In the genomic region with DNA sequence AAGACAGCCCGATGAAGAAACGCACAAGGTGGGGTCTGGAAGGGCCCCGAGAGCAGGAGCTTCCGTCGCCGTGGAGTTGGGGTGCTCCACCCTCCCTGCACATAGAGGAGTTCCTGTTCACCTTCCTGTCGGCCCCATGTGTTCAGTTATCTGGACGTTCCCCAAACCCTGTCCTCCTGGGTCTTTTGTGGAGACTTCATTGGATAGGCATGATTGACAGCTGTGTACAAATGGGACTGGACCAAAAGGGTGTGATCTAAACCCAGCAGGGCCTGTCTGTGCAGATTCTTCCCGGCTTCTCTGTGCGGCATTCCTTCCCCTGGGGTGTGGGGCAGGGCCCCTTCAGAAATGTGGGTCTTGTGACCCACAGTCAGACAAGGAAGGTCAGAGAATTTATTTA, we compare ENCODE assay signal across 6 cellular contexts. TPM values are rescaled to one million over a fixed set of nuclear protein-coding genes. Genes with fewer than 3 reads are reported as not detected.
DNase-seq lines count a peak whose midpoint lies in the region; ATAC-seq, FAIRE-seq and TF ChIP-seq lines count a peak whose summit lies in the region.
"Not testable (repeated sequence)": the region's sequence is repeated elsewhere in the genome, so short reads cannot be mapped to it uniquely, and the experiment has no call there.

No MANE protein-coding gene starts in this region.

- H2AFZ ChIP-seq in HepG2 (ENCODE audit: low read length); smooth muscle cell (ENCODE audit: low read depth): not testable (repeated sequence)

- not testable (repeated sequence) for H3K79me2 ChIP-seq in HepG2 (ENCODE audit: insufficient read depth, low read length); smooth muscle cell (ENCODE audit: low read depth)

- not testable (repeated sequence) for TF ChIP-seq EP300 in HepG2 (IDR thresholded peaks at IDR 0.05; ENCODE audit: low read depth in 2 of 2, low read length in 2 of 2); HepG2 (CRISPR knock-in tag; IDR thresholded peaks at IDR 0.05; ENCODE audit: borderline replicate concordance)

- peaks cover 16% of the 10 kb centered on the region for H3K4me1 Mint-ChIP-seq in CD4-positive, alpha-beta T cell (ENCODE audit: low read depth)
- H3K4me1 Mint-ChIP-seq in activated T-helper 1 cell treated with anti-CD3 and anti-CD28 coated beads, Interleukin-12 subunit alpha, Interleukin-12 subunit beta, Interleukin-2, Interleukin-4 antibody, amounts not matched to agents 30 ng/mL and 10 ng/mL and 1 ng/mL, durations not matched to agents 14 hours and 24 hours and 36 hours (ENCODE audit: low read depth): not testable (repeated sequence)

- intact Hi-C loops in CD4-positive, alpha-beta T cell (cut with DNase I, micrococcal nuclease); activated T-helper 1 cell treated with anti-CD3 and anti-CD28 coated beads, Interleukin-12 subunit alpha, Interleukin-12 subunit beta, Interleukin-2, Interleukin-4 antibody, amounts not matched to agents 30 ng/mL and 10 ng/mL and 1 ng/mL, durations not matched to agents 14 hours and 24 hours and 36 hours (cut with micrococcal nuclease); HepG2 (cut with micrococcal nuclease; ENCODE audit: unreplicated experiment): not testable (repeated sequence)

- TF ChIP-seq RAD21 in HepG2 (CRISPR knock-in tag; IDR thresholded peaks at IDR 0.05): not testable (repeated sequence)

- H3K27me3 ChIP-seq in CD4-positive, alpha-beta T cell (ENCODE audit: control insufficient read depth, insufficient read depth, low read length); RWPE2 (ENCODE audit: insufficient read depth, poor library complexity, severe bottlenecking); smooth muscle cell (ENCODE audit: low read depth): not testable (repeated sequence)
- H3K27me3 ChIP-seq in HepG2 (ENCODE audit: control insufficient read depth in 1 of 2, insufficient read depth in 2 of 2, low read length in 2 of 2): peaks cover 3 to 16% of the 10 kb centered on the region in 2 experiments

- in situ Hi-C loops in HepG2 (cut with HindIII; ENCODE audit: extremely low pct_ligation_motif_present, low pct_unique_long_range_greater_than_20kb): not testable (repeated sequence)

- not testable (repeated sequence) for H3K9me3 Mint-ChIP-seq in CD4-positive, alpha-beta T cell; activated T-helper 1 cell treated with anti-CD3 and anti-CD28 coated beads, Interleukin-12 subunit alpha, Interleukin-12 subunit beta, Interleukin-2, Interleukin-4 antibody, amounts not matched to agents 30 ng/mL and 10 ng/mL and 1 ng/mL, durations not matched to agents 14 hours and 24 hours and 36 hours

- not testable (repeated sequence) for TF ChIP-seq POLR2A in HepG2 (IDR thresholded peaks at IDR 0.05; ENCODE audit: insufficient read depth in 1 of 2, low read depth in 2 of 2, low read length in 2 of 2)

- TF ChIP-seq CTCF in CD4-positive, alpha-beta T cell (IDR thresholded peaks at IDR 0.05); RWPE2 (IDR thresholded peaks at IDR 0.05; ENCODE audit: poor library complexity, severe bottlenecking); HepG2 (CRISPR knock-in tag; IDR thresholded peaks at IDR 0.05); smooth muscle cell (IDR thresholded peaks at IDR 0.05; ENCODE audit: borderline replicate concordance, insufficient read depth, poor library complexity, severe bottlenecking): not testable (repeated sequence)

- H4K20me1 ChIP-seq in HepG2 (ENCODE audit: insufficient read depth, low read length); smooth muscle cell (ENCODE audit: low read depth): not testable (repeated sequence)

- not testable (repeated sequence) for H3K9ac ChIP-seq in HepG2 (ENCODE audit: insufficient read depth, low read depth, low read length); smooth muscle cell (ENCODE audit: low read depth)

- H3K9me3 ChIP-seq in CD4-positive, alpha-beta T cell (ENCODE audit: control insufficient read depth, low read length); RWPE2 (ENCODE audit: severe bottlenecking); HepG2 (ENCODE audit: low read length); smooth muscle cell (replicated peaks; ENCODE audit: low read depth): not testable (repeated sequence)

- H3F3A ChIP-seq in smooth muscle cell (ENCODE audit: low read depth): not testable (repeated sequence)

- not testable (repeated sequence) for DNase-seq in CD4-positive, alpha-beta T cell; RWPE2 (ENCODE audit: low spot score); activated T-helper 1 cell treated with anti-CD3 and anti-CD28 coated beads, Interleukin-12 subunit alpha, Interleukin-12 subunit beta, Interleukin-2, Interleukin-4 antibody, amounts not matched to agents 30 ng/mL and 10 ng/mL and 1 ng/mL, durations not matched to agents 14 hours and 24 hours and 36 hours (ENCODE audit: low spot score); HepG2 (ENCODE audit: low spot score); smooth muscle cell (lab: John Stamatoyannopoulos, UW; ENCODE audit: unreplicated experiment)

- not testable (repeated sequence) for H3K27ac ChIP-seq in CD4-positive, alpha-beta T cell (ENCODE audit: low read depth, low read length); RWPE2 (ENCODE audit: poor library complexity, severe bottlenecking); HepG2 (ENCODE audit: extremely low read length, insufficient read depth, low read length)
- H3K27ac ChIP-seq in cingulate gyrus (ENCODE audit: low read depth, low read length) (peak overlapping the region; percentile 58), smooth muscle cell (ENCODE audit: low read depth) (peak overlapping the region; percentile 19)

- H3K4me3 ChIP-seq in RWPE2 (ENCODE audit: severe bottlenecking); smooth muscle cell: not testable (repeated sequence)
- peak overlapping the region in 1 of 3 experiments; percentile 30; a peak in 1 of 6 replicates for H3K4me3 ChIP-seq in HepG2 (replicated peaks in 1 of 3; ENCODE audit: insufficient read depth in 1 of 3, low read depth in 2 of 3, low read length in 3 of 3)

- H3K27ac Mint-ChIP-seq in CD4-positive, alpha-beta T cell: peak overlapping the region; percentile 47
- H3K27ac Mint-ChIP-seq in activated T-helper 1 cell treated with anti-CD3 and anti-CD28 coated beads, Interleukin-12 subunit alpha, Interleukin-12 subunit beta, Interleukin-2, Interleukin-4 antibody, amounts not matched to agents 30 ng/mL and 10 ng/mL and 1 ng/mL, durations not matched to agents 14 hours and 24 hours and 36 hours: not testable (repeated sequence)

- CTCF ChIA-PET in CD4-positive, alpha-beta T cell (lab: Charles Lee); HepG2 (lab: Yijun Ruan, JAX; ENCODE audit: low intra/inter-chr PET ratio, low total read pairs): not testable (repeated sequence)

- not testable (repeated sequence) for H3K27me3 Mint-ChIP-seq in CD4-positive, alpha-beta T cell
- H3K27me3 Mint-ChIP-seq in activated T-helper 1 cell treated with anti-CD3 and anti-CD28 coated beads, Interleukin-12 subunit alpha, Interleukin-12 subunit beta, Interleukin-2, Interleukin-4 antibody, amounts not matched to agents 30 ng/mL and 10 ng/mL and 1 ng/mL, durations not matched to agents 14 hours and 24 hours and 36 hours (ENCODE audit: insufficient read depth): peaks cover 13% of the 10 kb centered on the region

- not testable (repeated sequence) for FAIRE-seq in HepG2 (lab: Jason Lieb, UNC)

- WGBS in HepG2 (ENCODE audit: low lambda C conversion rate): 24% methylated on average over 8 of the region's 10 CpGs
- WGBS in smooth muscle cell (ENCODE audit: low lambda C conversion rate): 70% methylated on average over 10 of the region's 10 CpGs

- POLR2A ChIA-PET in CD4-positive, alpha-beta T cell (lab: Charles Lee): interaction anchor here (0.9 to 2.4 kb wide), 3 partner anchors 9 to 43 kb away, joined by 3 to 8 read pairs (median 4); a partner anchor contains a TSS
- POLR2A ChIA-PET in HepG2 (lab: Yijun Ruan, JAX): interaction anchor here (2.1 kb wide), 1 partner anchor 39 kb away, joined by 5 read pairs; no protein-coding TSS in a partner anchor

- BruUV-seq in HepG2 (replicated peaks; lab: Mats Ljungman, UMichigan): not testable (repeated sequence)

- peak; percentile 72 for ATAC-seq in CD4-positive, alpha-beta T cell (ENCODE audit: poor library complexity)
- peak; percentile 69 for ATAC-seq in RWPE2 (ENCODE audit: low read depth)
- ATAC-seq in HepG2: peak; percentile 44

- peak overlapping the region; percentile 44 for H3K4me3 Mint-ChIP-seq in CD4-positive, alpha-beta T cell
- H3K4me3 Mint-ChIP-seq in activated T-helper 1 cell treated with anti-CD3 and anti-CD28 coated beads, Interleukin-12 subunit alpha, Interleukin-12 subunit beta, Interleukin-2, Interleukin-4 antibody, amounts not matched to agents 30 ng/mL and 10 ng/mL and 1 ng/mL, durations not matched to agents 14 hours and 24 hours and 36 hours: peak overlapping the region; percentile 60

- not testable (repeated sequence) for H3K36me3 ChIP-seq in RWPE2 (ENCODE audit: low read depth); HepG2 (replicated peaks in 1 of 2; ENCODE audit: control insufficient read depth in 1 of 2, insufficient read depth in 2 of 2, low read length in 2 of 2); smooth muscle cell (ENCODE audit: low read depth)

- not testable (repeated sequence) for H3K4me1 ChIP-seq in RWPE2 (ENCODE audit: insufficient read depth, poor library complexity, severe bottlenecking); smooth muscle cell (ENCODE audit: low read depth)
- peaks cover 29% of the 10 kb centered on the region for H3K4me1 ChIP-seq in HepG2 (ENCODE audit: insufficient read depth, low read length)

- H3K36me3 Mint-ChIP-seq in CD4-positive, alpha-beta T cell (ENCODE audit: low read depth); activated T-helper 1 cell treated with anti-CD3 and anti-CD28 coated beads, Interleukin-12 subunit alpha, Interleukin-12 subunit beta, Interleukin-2, Interleukin-4 antibody, amounts not matched to agents 30 ng/mL and 10 ng/mL and 1 ng/mL, durations not matched to agents 14 hours and 24 hours and 36 hours (ENCODE audit: low read depth): not testable (repeated sequence)

- H3K4me2 ChIP-seq in HepG2 (ENCODE audit: low read depth, low read length): peak overlapping the region; percentile 61
- H3K4me2 ChIP-seq in smooth muscle cell: not testable (repeated sequence)

RNA-seq across cellular contexts. Expression of a gene that starts 9.4 kb away (rescaled TPM):
- 10 to 100 TPM; 26.2 to 27.7 TPM for total RNA-seq in CD4-positive, alpha-beta T cell
- total RNA-seq in activated T-helper 1 cell treated with anti-CD3 and anti-CD28 coated beads, Interleukin-12 subunit alpha, Interleukin-12 subunit beta, Interleukin-2, Interleukin-4 antibody, amounts not matched to agents 30 ng/mL and 10 ng/mL and 1 ng/mL, durations not matched to agents 14 hours and 24 hours and 36 hours: 269 and 283 TPM in 2 replicates
- total RNA-seq in HepG2 (2016; rRNA removed; fragmentation: Illumina TruSeq; extraction: Trizol): 240 and 336 TPM in 2 replicates
- 94.7 and 94.9 TPM in 2 replicates for total RNA-seq in HepG2 (2016; cell fraction: cytosol; rRNA removed; fragmentation: Illumina TruSeq; extraction: Trizol; ENCODE audit: low read depth)
- 233 and 351 TPM in 2 replicates for total RNA-seq in HepG2 (2016; cell fraction: insoluble cytoplasmic fraction; rRNA removed; fragmentation: Illumina TruSeq; extraction: Trizol)
- total RNA-seq in HepG2 (2016; cell fraction: membrane; rRNA removed; fragmentation: Illumina TruSeq; extraction: Trizol): 97.2 and 101 TPM in 2 replicates
- 84.2 and 97.2 TPM in 2 replicates for total RNA-seq in HepG2 (2016; cell fraction: nucleus; rRNA removed; fragmentation: Illumina TruSeq; extraction: Trizol)
- polyA plus RNA-seq in HepG2 (2011; rRNA removed): 88.1 and 107 TPM in 2 replicates
- polyA plus RNA-seq in HepG2 (2011; cell fraction: cytosol; rRNA removed): 93.4 and 124 TPM in 2 replicates
- 50.1 and 56.3 TPM in 2 replicates for polyA plus RNA-seq in HepG2 (2011; cell fraction: nucleus; rRNA removed)
- polyA plus RNA-seq in HepG2 (2012): 89.8 and 93.0 TPM in 2 replicates
- polyA plus RNA-seq in HepG2 (2016; cell fraction: cytosol; fragmentation: Illumina TruSeq; extraction: Trizol; ENCODE audit: low read depth): 78.6 and 81.5 TPM in 2 replicates
- polyA plus RNA-seq in HepG2 (2016; cell fraction: insoluble cytoplasmic fraction; fragmentation: Illumina TruSeq; extraction: Trizol; ENCODE audit: low read depth): 291 and 296 TPM in 2 replicates
- 74.1 and 77.8 TPM in 2 replicates for polyA plus RNA-seq in HepG2 (2016; cell fraction: membrane; fragmentation: Illumina TruSeq; extraction: Trizol; ENCODE audit: low read depth)
- polyA plus RNA-seq in HepG2 (2016; cell fraction: nucleus; fragmentation: Illumina TruSeq; extraction: Trizol; ENCODE audit: insufficient read depth, low read depth): 141 and 146 TPM in 2 replicates
- 76.8 and 132 TPM in 2 replicates for polyA minus RNA-seq in HepG2 (2011; rRNA and poly(A)+ RNA removed; ENCODE audit: low replicate concordance)
- 46.9 and 78.3 TPM in 2 replicates for polyA minus RNA-seq in HepG2 (2011; cell fraction: cytosol; rRNA and poly(A)+ RNA removed)
- 15.8 and 16.4 TPM in 2 replicates for polyA minus RNA-seq in HepG2 (2011; cell fraction: nucleus; rRNA and poly(A)+ RNA removed)
- 100 and 103 TPM in 2 replicates for total RNA-seq in smooth muscle cell
- 155 and 158 TPM in 2 replicates for polyA plus RNA-seq in smooth muscle cell

RNA-seq across cellular contexts. Expression of a gene that starts 31.9 kb away (rescaled TPM):
- 1 to 10 TPM; 3.5 to 4.0 TPM for total RNA-seq in CD4-positive, alpha-beta T cell
- 16.8 and 20.2 TPM in 2 replicates for total RNA-seq in activated T-helper 1 cell treated with anti-CD3 and anti-CD28 coated beads, Interleukin-12 subunit alpha, Interleukin-12 subunit beta, Interleukin-2, Interleukin-4 antibody, amounts not matched to agents 30 ng/mL and 10 ng/mL and 1 ng/mL, durations not matched to agents 14 hours and 24 hours and 36 hours
- total RNA-seq in HepG2 (2016; rRNA removed; fragmentation: Illumina TruSeq; extraction: Trizol) (55.6 and 89.3 TPM in 2 replicates), smooth muscle cell (47.9 and 74.9 TPM in 2 replicates)
- 23.4 and 26.5 TPM in 2 replicates for total RNA-seq in HepG2 (2016; cell fraction: cytosol; rRNA removed; fragmentation: Illumina TruSeq; extraction: Trizol; ENCODE audit: low read depth)
- 59.5 and 96.0 TPM in 2 replicates for total RNA-seq in HepG2 (2016; cell fraction: insoluble cytoplasmic fraction; rRNA removed; fragmentation: Illumina TruSeq; extraction: Trizol)
- 40.7 and 48.2 TPM in 2 replicates for total RNA-seq in HepG2 (2016; cell fraction: membrane; rRNA removed; fragmentation: Illumina TruSeq; extraction: Trizol)
- total RNA-seq in HepG2 (2016; cell fraction: nucleus; rRNA removed; fragmentation: Illumina TruSeq; extraction: Trizol): 113 TPM in 2 replicates
- polyA plus RNA-seq in HepG2 (2011; rRNA removed) (416 and 597 TPM in 2 replicates), smooth muscle cell (37.7 and 133 TPM in 2 replicates)
- polyA plus RNA-seq in HepG2 (2011; cell fraction: cytosol; rRNA removed): 128 and 201 TPM in 2 replicates
- 5,456 and 6,377 TPM in 2 replicates for polyA plus RNA-seq in HepG2 (2011; cell fraction: nucleus; rRNA removed)
- polyA plus RNA-seq in HepG2 (2012): 164 and 263 TPM in 2 replicates
- 26.4 and 28.2 TPM in 2 replicates for polyA plus RNA-seq in HepG2 (2016; cell fraction: cytosol; fragmentation: Illumina TruSeq; extraction: Trizol; ENCODE audit: low read depth)
- 71.6 and 87.9 TPM in 2 replicates for polyA plus RNA-seq in HepG2 (2016; cell fraction: insoluble cytoplasmic fraction; fragmentation: Illumina TruSeq; extraction: Trizol; ENCODE audit: low read depth)
- polyA plus RNA-seq in HepG2 (2016; cell fraction: membrane; fragmentation: Illumina TruSeq; extraction: Trizol; ENCODE audit: low read depth): 43.4 and 44.2 TPM in 2 replicates
- 595 and 650 TPM in 2 replicates for polyA plus RNA-seq in HepG2 (2016; cell fraction: nucleus; fragmentation: Illumina TruSeq; extraction: Trizol; ENCODE audit: insufficient read depth, low read depth)
- 35.7 and 322 TPM in 2 replicates for polyA minus RNA-seq in HepG2 (2011; rRNA and poly(A)+ RNA removed; ENCODE audit: low replicate concordance)
- polyA minus RNA-seq in HepG2 (2011; cell fraction: cytosol; rRNA and poly(A)+ RNA removed): 77.0 and 84.5 TPM in 2 replicates
- 292 and 312 TPM in 2 replicates for polyA minus RNA-seq in HepG2 (2011; cell fraction: nucleus; rRNA and poly(A)+ RNA removed)

RNA-seq across cellular contexts. Expression of a gene that starts 39.4 kb away (rescaled TPM):
- 10 to 100 TPM; 14.7 to 16.1 TPM for total RNA-seq in CD4-positive, alpha-beta T cell
- 70.4 and 81.7 TPM in 2 replicates for total RNA-seq in activated T-helper 1 cell treated with anti-CD3 and anti-CD28 coated beads, Interleukin-12 subunit alpha, Interleukin-12 subunit beta, Interleukin-2, Interleukin-4 antibody, amounts not matched to agents 30 ng/mL and 10 ng/mL and 1 ng/mL, durations not matched to agents 14 hours and 24 hours and 36 hours
- total RNA-seq in HepG2 (2016; rRNA removed; fragmentation: Illumina TruSeq; extraction: Trizol) (35.8 and 60.5 TPM in 2 replicates), smooth muscle cell (12.9 and 18.5 TPM in 2 replicates)
- 8.1 and 9.3 TPM in 2 replicates for total RNA-seq in HepG2 (2016; cell fraction: cytosol; rRNA removed; fragmentation: Illumina TruSeq; extraction: Trizol; ENCODE audit: low read depth)
- total RNA-seq in HepG2 (2016; cell fraction: insoluble cytoplasmic fraction; rRNA removed; fragmentation: Illumina TruSeq; extraction: Trizol): 33.7 and 52.3 TPM in 2 replicates
- 20.6 and 22.3 TPM in 2 replicates for total RNA-seq in HepG2 (2016; cell fraction: membrane; rRNA removed; fragmentation: Illumina TruSeq; extraction: Trizol)
- 42.6 and 48.3 TPM in 2 replicates for total RNA-seq in HepG2 (2016; cell fraction: nucleus; rRNA removed; fragmentation: Illumina TruSeq; extraction: Trizol)
- polyA plus RNA-seq in HepG2 (2011; rRNA removed) (31.3 and 40.0 TPM in 2 replicates), smooth muscle cell (11.7 and 20.2 TPM in 2 replicates)
- polyA plus RNA-seq in HepG2 (2011; cell fraction: cytosol; rRNA removed): 18.2 and 31.2 TPM in 2 replicates
- polyA plus RNA-seq in HepG2 (2011; cell fraction: nucleus; rRNA removed): 244 and 302 TPM in 2 replicates
- 22.2 and 27.6 TPM in 2 replicates for polyA plus RNA-seq in HepG2 (2012)
- 7.3 and 8.3 TPM in 2 replicates for polyA plus RNA-seq in HepG2 (2016; cell fraction: cytosol; fragmentation: Illumina TruSeq; extraction: Trizol; ENCODE audit: low read depth)
- 29.8 and 37.5 TPM in 2 replicates for polyA plus RNA-seq in HepG2 (2016; cell fraction: insoluble cytoplasmic fraction; fragmentation: Illumina TruSeq; extraction: Trizol; ENCODE audit: low read depth)
- 10.4 and 13.8 TPM in 2 replicates for polyA plus RNA-seq in HepG2 (2016; cell fraction: membrane; fragmentation: Illumina TruSeq; extraction: Trizol; ENCODE audit: low read depth)
- polyA plus RNA-seq in HepG2 (2016; cell fraction: nucleus; fragmentation: Illumina TruSeq; extraction: Trizol; ENCODE audit: insufficient read depth, low read depth): 92.6 and 114 TPM in 2 replicates
- 20.9 and 51.8 TPM in 2 replicates for polyA minus RNA-seq in HepG2 (2011; rRNA and poly(A)+ RNA removed; ENCODE audit: low replicate concordance)
- 15.0 and 21.0 TPM in 2 replicates for polyA minus RNA-seq in HepG2 (2011; cell fraction: cytosol; rRNA and poly(A)+ RNA removed)
- polyA minus RNA-seq in HepG2 (2011; cell fraction: nucleus; rRNA and poly(A)+ RNA removed): 25.6 and 29.0 TPM in 2 replicates

RNA-seq across cellular contexts. Expression of a gene that starts 42.3 kb away (rescaled TPM):
- 10 to 100 TPM; 21.0 to 22.0 TPM for total RNA-seq in CD4-positive, alpha-beta T cell
- total RNA-seq in activated T-helper 1 cell treated with anti-CD3 and anti-CD28 coated beads, Interleukin-12 subunit alpha, Interleukin-12 subunit beta, Interleukin-2, Interleukin-4 antibody, amounts not matched to agents 30 ng/mL and 10 ng/mL and 1 ng/mL, durations not matched to agents 14 hours and 24 hours and 36 hours: 14.2 and 14.7 TPM in 2 replicates
- total RNA-seq in HepG2 (2016; rRNA removed; fragmentation: Illumina TruSeq; extraction: Trizol): 2.7 and 5.6 TPM in 2 replicates
- total RNA-seq in HepG2 (2016; cell fraction: cytosol; rRNA removed; fragmentation: Illumina TruSeq; extraction: Trizol; ENCODE audit: low read depth): 0.71 and 1.1 TPM in 2 replicates
- total RNA-seq in HepG2 (2016; cell fraction: insoluble cytoplasmic fraction; rRNA removed; fragmentation: Illumina TruSeq; extraction: Trizol): 2.5 and 6.4 TPM in 2 replicates
- 2.9 and 3.2 TPM in 2 replicates for total RNA-seq in HepG2 (2016; cell fraction: membrane; rRNA removed; fragmentation: Illumina TruSeq; extraction: Trizol)
- total RNA-seq in HepG2 (2016; cell fraction: nucleus; rRNA removed; fragmentation: Illumina TruSeq; extraction: Trizol): 6.8 and 8.5 TPM in 2 replicates
- polyA plus RNA-seq in HepG2 (2011; rRNA removed): 17.1 and 20.9 TPM in 2 replicates
- 13.5 and 14.1 TPM in 2 replicates for polyA plus RNA-seq in HepG2 (2011; cell fraction: cytosol; rRNA removed)
- polyA plus RNA-seq in HepG2 (2011; cell fraction: nucleus; rRNA removed): 42.7 and 42.8 TPM in 2 replicates
- polyA plus RNA-seq in HepG2 (2012): 20.6 and 20.8 TPM in 2 replicates
- polyA plus RNA-seq in HepG2 (2016; cell fraction: cytosol; fragmentation: Illumina TruSeq; extraction: Trizol; ENCODE audit: low read depth): 1.3 and 1.4 TPM in 2 replicates
- 3.6 and 3.8 TPM in 2 replicates for polyA plus RNA-seq in HepG2 (2016; cell fraction: insoluble cytoplasmic fraction; fragmentation: Illumina TruSeq; extraction: Trizol; ENCODE audit: low read depth)
- 2.4 and 2.9 TPM in 2 replicates for polyA plus RNA-seq in HepG2 (2016; cell fraction: membrane; fragmentation: Illumina TruSeq; extraction: Trizol; ENCODE audit: low read depth)
- polyA plus RNA-seq in HepG2 (2016; cell fraction: nucleus; fragmentation: Illumina TruSeq; extraction: Trizol; ENCODE audit: insufficient read depth, low read depth): 21.0 and 22.8 TPM in 2 replicates
- 5.4 and 7.9 TPM in 2 replicates for polyA minus RNA-seq in HepG2 (2011; rRNA and poly(A)+ RNA removed; ENCODE audit: low replicate concordance)
- polyA minus RNA-seq in HepG2 (2011; cell fraction: cytosol; rRNA and poly(A)+ RNA removed): 1.9 and 3.8 TPM in 2 replicates
- 11.6 and 13.4 TPM in 2 replicates for polyA minus RNA-seq in HepG2 (2011; cell fraction: nucleus; rRNA and poly(A)+ RNA removed)
- 5.5 and 9.0 TPM in 2 replicates for total RNA-seq in smooth muscle cell
- 14.3 and 24.3 TPM in 2 replicates for polyA plus RNA-seq in smooth muscle cell

RNA-seq across cellular contexts. Expression of a gene that starts 42.9 kb away (rescaled TPM):
- 10 to 100 TPM; 68.4 to 79.6 TPM for total RNA-seq in CD4-positive, alpha-beta T cell
- total RNA-seq in activated T-helper 1 cell treated with anti-CD3 and anti-CD28 coated beads, Interleukin-12 subunit alpha, Interleukin-12 subunit beta, Interleukin-2, Interleukin-4 antibody, amounts not matched to agents 30 ng/mL and 10 ng/mL and 1 ng/mL, durations not matched to agents 14 hours and 24 hours and 36 hours: 72.2 and 72.7 TPM in 2 replicates
- total RNA-seq in HepG2 (2016; rRNA removed; fragmentation: Illumina TruSeq; extraction: Trizol) (18.2 and 29.6 TPM in 2 replicates), smooth muscle cell (18.7 and 19.0 TPM in 2 replicates)
- 52.0 and 58.7 TPM in 2 replicates for total RNA-seq in HepG2 (2016; cell fraction: cytosol; rRNA removed; fragmentation: Illumina TruSeq; extraction: Trizol; ENCODE audit: low read depth)
- 20.8 and 32.8 TPM in 2 replicates for total RNA-seq in HepG2 (2016; cell fraction: insoluble cytoplasmic fraction; rRNA removed; fragmentation: Illumina TruSeq; extraction: Trizol)
- 63.0 and 70.8 TPM in 2 replicates for total RNA-seq in HepG2 (2016; cell fraction: membrane; rRNA removed; fragmentation: Illumina TruSeq; extraction: Trizol)
- 23.5 and 24.2 TPM in 2 replicates for total RNA-seq in HepG2 (2016; cell fraction: nucleus; rRNA removed; fragmentation: Illumina TruSeq; extraction: Trizol)
- polyA plus RNA-seq in HepG2 (2011; rRNA removed) (22.3 and 31.6 TPM in 2 replicates), smooth muscle cell (39.2 and 61.5 TPM in 2 replicates)
- polyA plus RNA-seq in HepG2 (2011; cell fraction: cytosol; rRNA removed): 18.7 and 21.9 TPM in 2 replicates
- polyA plus RNA-seq in HepG2 (2011; cell fraction: nucleus; rRNA removed): 48.8 and 50.2 TPM in 2 replicates
- 24.8 and 28.9 TPM in 2 replicates for polyA plus RNA-seq in HepG2 (2012)
- 54.2 and 64.1 TPM in 2 replicates for polyA plus RNA-seq in HepG2 (2016; cell fraction: cytosol; fragmentation: Illumina TruSeq; extraction: Trizol; ENCODE audit: low read depth)
- polyA plus RNA-seq in HepG2 (2016; cell fraction: insoluble cytoplasmic fraction; fragmentation: Illumina TruSeq; extraction: Trizol; ENCODE audit: low read depth): 20.0 and 24.6 TPM in 2 replicates
- 53.8 and 73.1 TPM in 2 replicates for polyA plus RNA-seq in HepG2 (2016; cell fraction: membrane; fragmentation: Illumina TruSeq; extraction: Trizol; ENCODE audit: low read depth)
- polyA plus RNA-seq in HepG2 (2016; cell fraction: nucleus; fragmentation: Illumina TruSeq; extraction: Trizol; ENCODE audit: insufficient read depth, low read depth): 41.0 and 44.0 TPM in 2 replicates
- 25.5 and 31.1 TPM in 2 replicates for polyA minus RNA-seq in HepG2 (2011; rRNA and poly(A)+ RNA removed; ENCODE audit: low replicate concordance)
- 12.7 and 21.4 TPM in 2 replicates for polyA minus RNA-seq in HepG2 (2011; cell fraction: cytosol; rRNA and poly(A)+ RNA removed)
- polyA minus RNA-seq in HepG2 (2011; cell fraction: nucleus; rRNA and poly(A)+ RNA removed): 27.7 and 32.9 TPM in 2 replicates
